ENCODE assay signal across 10 cellular contexts in the genomic region with DNA sequence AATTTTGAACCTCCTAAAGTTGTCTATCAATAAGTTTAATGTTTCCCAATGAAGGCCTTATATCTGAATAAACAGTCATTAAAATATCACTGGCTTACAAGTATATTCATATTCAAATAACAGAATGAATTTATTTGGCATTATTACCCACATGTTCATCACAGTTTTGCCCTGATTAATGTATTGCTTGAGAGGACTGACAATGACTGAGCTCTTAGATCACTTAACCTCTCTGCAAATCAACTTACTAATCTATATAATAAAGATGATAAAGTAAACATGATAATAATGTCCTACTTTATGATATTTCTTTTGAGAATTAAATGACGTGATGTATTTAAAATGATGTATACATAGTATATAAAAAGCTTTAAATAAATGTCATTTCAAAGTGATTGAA.
"Had no signal": no experiment of that assay in that cellular context is flagged by ENCODE, and none has a peak within 500 bp of the region (broad histone marks: within the 10 kb centered on the region; RNA-seq: fewer than 3 reads in every experiment).

No MANE protein-coding gene starts in this region.

- H2AFZ ChIP-seq: GM23338 had no signal

- H3K4me3 ChIP-seq: GM23338, K562 had no signal

- DNase-seq: H9, HCEC 1CT, IMR-90, Karpas-422, KG1 had no signal

- H3K4me2 ChIP-seq: GM23338 had no signal

- ATAC-seq: GM23338, K562 had no signal

- FAIRE-seq: H1, H54, HTR-8/SVneo, K562 had no signal
